ENCODE assay signal across 1 cellular context in the genomic region with DNA sequence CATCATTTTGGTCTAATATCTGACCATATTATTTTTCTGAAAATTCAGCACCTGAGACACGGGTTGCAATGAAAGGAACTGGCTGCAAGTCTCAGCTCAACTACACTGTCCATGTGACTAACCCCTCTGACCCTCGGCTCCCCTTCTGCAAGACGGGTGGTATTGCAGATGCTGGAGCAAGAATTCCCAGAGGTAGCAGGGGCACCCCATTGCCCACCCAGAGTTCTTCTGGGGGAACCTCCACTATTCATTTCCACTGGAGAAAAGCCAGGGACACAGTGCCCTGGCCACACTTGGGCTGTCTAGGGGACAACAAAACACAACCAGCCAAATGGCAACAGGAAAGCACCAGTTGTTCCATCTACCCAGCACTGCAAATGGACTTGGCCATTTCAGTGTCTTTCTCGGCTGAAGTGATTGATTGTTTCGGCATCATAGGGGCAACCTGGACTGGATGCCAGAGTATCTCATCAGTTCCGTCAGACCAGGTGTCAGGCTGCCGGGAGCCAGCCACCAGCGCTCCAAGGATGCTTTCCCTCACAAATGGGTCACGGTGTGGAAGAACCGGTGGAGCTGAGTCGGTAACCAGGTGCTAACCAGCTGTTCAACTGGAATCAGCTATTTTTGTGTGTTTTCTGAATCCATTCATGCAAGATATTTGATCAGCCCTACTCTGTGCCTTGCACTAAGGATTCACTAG.
TF ChIP-seq lines count a peak whose summit lies in the region.

No MANE protein-coding gene starts in this region.

TF ChIP-seq in WTC11, 78 proteins besides CTCF, POLR2A, EP300 and RAD21 (continued from another document):
- TF ChIP-seq, protein P1, sequence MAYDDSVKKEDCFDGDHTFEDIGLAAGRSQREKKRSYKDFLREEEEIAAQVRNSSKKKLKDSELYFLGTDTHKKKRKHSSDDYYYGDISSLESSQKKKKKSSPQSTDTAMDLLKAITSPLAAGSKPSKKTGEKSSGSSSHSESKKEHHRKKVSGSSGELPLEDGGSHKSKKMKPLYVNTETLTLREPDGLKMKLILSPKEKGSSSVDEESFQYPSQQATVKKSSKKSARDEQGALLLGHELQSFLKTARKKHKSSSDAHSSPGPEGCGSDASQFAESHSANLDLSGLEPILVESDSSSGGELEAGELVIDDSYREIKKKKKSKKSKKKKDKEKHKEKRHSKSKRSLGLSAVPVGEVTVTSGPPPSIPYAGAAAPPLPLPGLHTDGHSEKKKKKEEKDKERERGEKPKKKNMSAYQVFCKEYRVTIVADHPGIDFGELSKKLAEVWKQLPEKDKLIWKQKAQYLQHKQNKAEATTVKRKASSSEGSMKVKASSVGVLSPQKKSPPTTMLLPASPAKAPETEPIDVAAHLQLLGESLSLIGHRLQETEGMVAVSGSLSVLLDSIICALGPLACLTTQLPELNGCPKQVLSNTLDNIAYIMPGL (CRISPR knock-in tag; IDR thresholded peaks at IDR 0.05): no peak
- TF ChIP-seq JAZF1 (CRISPR knock-in tag; IDR thresholded peaks at IDR 0.05) (no peak), ESRRA (CRISPR knock-in tag; IDR thresholded peaks at IDR 0.05; ENCODE audit: borderline replicate concordance) (no peak)
- TF ChIP-seq, protein P2, sequence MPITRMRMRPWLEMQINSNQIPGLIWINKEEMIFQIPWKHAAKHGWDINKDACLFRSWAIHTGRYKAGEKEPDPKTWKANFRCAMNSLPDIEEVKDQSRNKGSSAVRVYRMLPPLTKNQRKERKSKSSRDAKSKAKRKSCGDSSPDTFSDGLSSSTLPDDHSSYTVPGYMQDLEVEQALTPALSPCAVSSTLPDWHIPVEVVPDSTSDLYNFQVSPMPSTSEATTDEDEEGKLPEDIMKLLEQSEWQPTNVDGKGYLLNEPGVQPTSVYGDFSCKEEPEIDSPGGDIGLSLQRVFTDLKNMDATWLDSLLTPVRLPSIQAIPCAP (CRISPR knock-in tag; IDR thresholded peaks at IDR 0.05): no peak
